ENCODE assay signal across 30 cellular contexts in genomic region chr1:89627596-89627962, GRCh38. TPM values are rescaled to one million over a fixed set of nuclear protein-coding genes. Genes with fewer than 3 reads are reported as not detected.
DNase-seq lines count a peak whose midpoint lies in the region; ATAC-seq and FAIRE-seq lines count a peak whose summit lies in the region.
"Had no signal": no experiment of that assay in that cellular context is flagged by ENCODE, and none has a peak within 500 bp of the region (broad histone marks: within the 10 kb centered on the region; RNA-seq: fewer than 3 reads in every experiment).

No MANE protein-coding gene starts in this region.

- H3K27ac ChIP-seq in cingulate gyrus (ENCODE audit: low read depth, low read length) = peak overlapping the region; percentile 93
- H3K27ac ChIP-seq: BLaER1, breast epithelium, right atrium auricular region, spleen, suprapubic skin had no signal

- no peaks in the 10 kb centered on the region for H3K9me3 Mint-ChIP-seq in activated T-cell treated with anti-CD3 and anti-CD28 coated beads, Interleukin-2, amount 50 U/mL, for 72 hours
- no peaks in the 10 kb centered on the region for H3K9me3 Mint-ChIP-seq in T-cell
- H3K9me3 Mint-ChIP-seq: nephron; T-helper 1 cell treated with Interleukin-12 subunit alpha and Interleukin-12 subunit beta and Interleukin-4 antibody, amounts not matched to agents 30 μg/mL and 1 μg/mL, for 36 hours had no signal

- FAIRE-seq in HTR-8/SVneo (lab: Jason Lieb, UNC) = no peak
- FAIRE-seq: colon, D721Med, keratinocyte had no signal

- H3K4me1 Mint-ChIP-seq in activated T-cell treated with anti-CD3 and anti-CD28 coated beads, Interleukin-2, amount 50 U/mL, for 72 hours (ENCODE audit: low read depth) = peaks cover 75% of the 10 kb centered on the region
- peaks cover 73 to 81% (median 80%) of the 10 kb centered on the region in 3 donors for H3K4me1 Mint-ChIP-seq in T-cell
- H3K4me1 Mint-ChIP-seq: nephron had no signal

- peak overlapping the region; percentile 48 to 61 for H3K4me3 Mint-ChIP-seq in activated T-cell treated with anti-CD3 and anti-CD28 coated beads, Interleukin-2, amount 50 U/mL, for 72 hours
- H3K4me3 Mint-ChIP-seq in T-cell = no peak overlapping the region
- H3K4me3 Mint-ChIP-seq: nephron; T-helper 1 cell treated with Interleukin-12 subunit alpha and Interleukin-12 subunit beta and Interleukin-4 antibody, amounts not matched to agents 30 μg/mL and 1 μg/mL, for 36 hours had no signal

- peaks cover 1 to 7% of the 10 kb centered on the region in 2 donors for H3K36me3 Mint-ChIP-seq in activated T-cell treated with anti-CD3 and anti-CD28 coated beads, Interleukin-2, amount 50 U/mL, for 72 hours (ENCODE audit: insufficient read depth in 2 of 2)
- H3K36me3 Mint-ChIP-seq in T-cell = peaks cover 11% of the 10 kb centered on the region

- no peak for DNase-seq in activated T-cell treated with anti-CD3 and anti-CD28 coated beads, Interleukin-2, amount 50 U/mL, for 72 hours
- DNase-seq in activated T-cell treated with anti-CD3 and anti-CD28 coated beads for 4 hours (no peak), T-cell (no peak), pons (ENCODE audit: low spot score) (peak; percentile 94), HTR-8/SVneo (ENCODE audit: insufficient read length, low spot score) (no peak)
- DNase-seq: ACHN; activated CD4-positive, alpha-beta T cell treated with anti-CD3 and anti-CD28 coated beads for 4 hours; activated CD8-positive, alpha-beta memory T cell treated with anti-CD3 and anti-CD28 coated beads, Interleukin-2, amount 50 U/mL, for 48 hours; activated gamma-delta T cell treated with Interleukin-2 at 50 U/mL for 16 hours; effector CD8-positive, alpha-beta T cell; KG1; mucosa of descending colon; NCI-H2029; NCI-H2227 treated with DMSO at 0.1 percent for 48 hours; NCI-H748 treated with DMSO at 0.1 percent for 48 hours; spleen; stimulated activated CD4-positive, alpha-beta T cell treated with anti-CD3 and anti-CD28 coated beads, Interleukin-4, amount 100 ng/mL, for 1 hour had no signal

- no peaks in the 10 kb centered on the region for H3K27me3 Mint-ChIP-seq in activated T-cell treated with anti-CD3 and anti-CD28 coated beads, Interleukin-2, amount 50 U/mL, for 72 hours (ENCODE audit: low read depth)
- no peaks in the 10 kb centered on the region for H3K27me3 Mint-ChIP-seq in T-cell

- POLR2A ChIA-PET in T-cell (lab: Charles Lee) = interaction anchor here (0.9 to 2.1 kb wide), 5 partner anchors 17 to 20 kb away, joined by 4 to 5 read pairs (median 5); no protein-coding TSS in a partner anchor

- no peak for ATAC-seq in activated T-cell treated with anti-CD3 and anti-CD28 coated beads, Interleukin-2, amount 50 U/mL, for 72 hours (replicated peaks in 1 of 2)
- ATAC-seq in T-cell (replicated peaks in 1 of 4) = no peak
- no peak for ATAC-seq in HG03097 (IDR thresholded peaks at IDR 0.05; ENCODE audit: low FRiP score, unreplicated experiment)
- ATAC-seq in GM18519 (IDR thresholded peaks at IDR 0.05; ENCODE audit: low FRiP score, unreplicated experiment) = no peak
- ATAC-seq: HCT116, mucosa of descending colon had no signal

- H3K27ac Mint-ChIP-seq in activated T-cell treated with anti-CD3 and anti-CD28 coated beads, Interleukin-2, amount 50 U/mL, for 72 hours = peak overlapping the region; percentile 14
- peak overlapping the region; percentile 81 to 84 for H3K27ac Mint-ChIP-seq in T-cell
- H3K27ac Mint-ChIP-seq: nephron had no signal

- CTCF ChIA-PET in T-cell (lab: Charles Lee) = interaction anchor here (0.5 to 3.0 kb wide), 17 partner anchors 8 to 1891 kb away, joined by 3 to 25 read pairs (median 4); no protein-coding TSS in a partner anchor

RNA-seq across cellular contexts. Expression of gene LRRC8C, which starts 5.3 kb away (rescaled TPM):
- 10 to 100 TPM; 33.1 to 36.7 TPM for total RNA-seq in activated T-cell treated with anti-CD3 and anti-CD28 coated beads, Interleukin-2, amount 50 U/mL, for 72 hours
- 10 to 100 TPM; 33.4 to 48.4 (median 41.9) TPM for total RNA-seq in T-cell

Comparison
In these comparisons a context has a peak if more than half of its experiments do, and no peak if none do; other contexts are left out.
1. H3K4me3 Mint-ChIP-seq: peak in activated T-cell treated with anti-CD3 and anti-CD28 coated beads, Interleukin-2, amount 50 U/mL, for 72 hours (2 of 2); none in T-cell (0 of 3).